In the genomic region with DNA sequence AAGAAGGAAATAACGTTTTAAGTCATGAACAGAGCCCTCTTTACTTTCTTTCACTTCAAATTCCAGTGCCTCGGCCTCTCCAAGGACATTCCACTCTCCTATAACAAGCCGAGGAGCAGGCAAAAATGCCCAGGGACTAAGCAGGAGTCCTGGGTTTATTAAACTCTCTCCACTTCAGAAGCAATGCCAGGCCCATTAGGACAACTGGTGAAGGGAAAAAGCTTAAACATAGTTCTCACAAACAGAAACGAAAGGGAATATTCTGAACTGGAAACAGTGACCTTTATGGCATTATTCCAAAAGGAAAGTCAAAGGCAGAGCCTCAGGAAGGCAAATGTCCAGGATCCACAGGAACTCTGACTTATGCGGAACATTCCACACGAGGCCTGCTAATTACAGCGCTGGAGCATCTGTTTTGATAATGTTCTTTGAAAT, we compare ENCODE assay signal across 10 cellular contexts. TPM values are rescaled to one million over a fixed set of nuclear protein-coding genes. Genes with fewer than 3 reads are reported as not detected.
DNase-seq lines count a peak whose midpoint lies in the region; ATAC-seq, FAIRE-seq and TF ChIP-seq lines count a peak whose summit lies in the region.
"Had no signal": no experiment of that assay in that cellular context is flagged by ENCODE, and none has a peak within 500 bp of the region (broad histone marks: within the 10 kb centered on the region; RNA-seq: fewer than 3 reads in every experiment).

No MANE protein-coding gene starts in this region.

- H4K20me1 ChIP-seq in astrocyte (ENCODE audit: insufficient read depth, low read length): no peaks in the 10 kb centered on the region

- no peak for FAIRE-seq in astrocyte (lab: Jason Lieb, UNC)

- no peak overlapping the region for H3K4me3 Mint-ChIP-seq in astrocyte (ENCODE audit: unreplicated experiment)

- peaks cover 9% of the 10 kb centered on the region for H3K4me1 Mint-ChIP-seq in astrocyte (ENCODE audit: low read depth, unreplicated experiment)

- peak overlapping the region; percentile 32 for H2AFZ ChIP-seq in astrocyte (ENCODE audit: low read depth, low read length)

- H3K4me3 ChIP-seq in astrocyte (ENCODE audit: insufficient read depth, low read depth, low read length) (no peak overlapping the region), fibroblast of villous mesenchyme (ENCODE audit: low read depth, low read length) (no peak overlapping the region), muscle layer of colon (ENCODE audit: low read depth in 1 of 2, low read length in 2 of 2) (peak overlapping the region in 1 of 2 donors; percentile 15), tibial artery (peak overlapping the region; percentile 11 to 14)
- H3K4me3 ChIP-seq: SJCRH30 had no signal

- no peak overlapping the region for H3K9ac ChIP-seq in astrocyte (ENCODE audit: low read length)
- H3K9ac ChIP-seq in muscle layer of colon (ENCODE audit: low read length): no peak overlapping the region

- H3K79me2 ChIP-seq in astrocyte (ENCODE audit: insufficient read depth, low read length): no peaks in the 10 kb centered on the region

- no peaks in the 10 kb centered on the region for H3K4me1 ChIP-seq in astrocyte (ENCODE audit: insufficient read depth, low read length)
- H3K4me1 ChIP-seq in muscle layer of colon (ENCODE audit: insufficient read depth, low read length): peaks cover 49% of the 10 kb centered on the region
- H3K4me1 ChIP-seq in tibial artery: peaks cover 0 to 45% (median 28%) of the 10 kb centered on the region in 4 donors
- H3K4me1 ChIP-seq: SJCRH30 had no signal

- H3K27ac Mint-ChIP-seq in astrocyte (ENCODE audit: unreplicated experiment): no peak overlapping the region

- TF ChIP-seq CTCF in astrocyte (IDR thresholded peaks at IDR 0.05; ENCODE audit: insufficient read depth, low read depth, low read length): no peak
- TF ChIP-seq CTCF in fibroblast of villous mesenchyme (IDR thresholded peaks at IDR 0.05; ENCODE audit: insufficient read depth, low read depth, low read length): no peak
- TF ChIP-seq CTCF in tibial artery (IDR thresholded peaks at IDR 0.05): no peak

- H3K27ac ChIP-seq in astrocyte (ENCODE audit: low read depth, low read length) (no peak overlapping the region), muscle layer of colon (ENCODE audit: low read depth, low read length) (peak overlapping the region; percentile 45), tibial artery (peak overlapping the region; percentile 76 to 83)
- H3K27ac ChIP-seq: SJCRH30 had no signal

- H3K36me3 ChIP-seq in astrocyte (ENCODE audit: insufficient read depth, low read length) (no peaks in the 10 kb centered on the region), muscle layer of colon (ENCODE audit: insufficient read depth, low read length) (no peaks in the 10 kb centered on the region), tibial artery (no peaks in the 10 kb centered on the region)
- H3K36me3 ChIP-seq: SJCRH30 had no signal

- H3K27me3 ChIP-seq in astrocyte (ENCODE audit: insufficient read depth, low read length) (no peaks in the 10 kb centered on the region), muscle layer of colon (ENCODE audit: control insufficient read depth in 1 of 2, insufficient read depth in 2 of 2, low read length in 2 of 2) (no peaks in the 10 kb centered on the region), tibial artery (no peaks in the 10 kb centered on the region)
- H3K27me3 ChIP-seq: SJCRH30 had no signal

- H3K36me3 Mint-ChIP-seq in astrocyte (ENCODE audit: low read depth, unreplicated experiment): no peaks in the 10 kb centered on the region

- H3K9me3 Mint-ChIP-seq in astrocyte (ENCODE audit: unreplicated experiment): no peaks in the 10 kb centered on the region

- intact Hi-C loops in tibial artery (cut with DNase I; ENCODE audit: low total_unique reads): loop anchor here (2.0 to 10.0 kb wide), 3 partner anchors 107 to 459 kb away; partner anchors contain the start of genes ITM2B and RB1

- H3K4me2 ChIP-seq in astrocyte (ENCODE audit: low read length): no peak overlapping the region

- no peaks in the 10 kb centered on the region for H3K27me3 Mint-ChIP-seq in astrocyte (ENCODE audit: low read depth, unreplicated experiment)

- DNase-seq in astrocyte (ENCODE audit: low read depth): peak; percentile 58
- DNase-seq in fibroblast of villous mesenchyme (ENCODE audit: low read depth): peak; percentile 87
- DNase-seq in tibial artery: peak in 1 of 2 donors; percentile 37
- DNase-seq in ureter (ENCODE audit: low spot score): no peak
- DNase-seq in DMS153 (lab: John Stamatoyannopoulos, UW): no peak
- DNase-seq: effector memory CD4-positive, alpha-beta T cell; EL had no signal

- H3K9me3 ChIP-seq in astrocyte (ENCODE audit: insufficient read depth, low read depth, low read length) (no peaks in the 10 kb centered on the region), muscle layer of colon (ENCODE audit: low read length) (no peaks in the 10 kb centered on the region), tibial artery (no peaks in the 10 kb centered on the region)
- H3K9me3 ChIP-seq: SJCRH30 had no signal

- no peak for ATAC-seq in GM21737 (IDR thresholded peaks at IDR 0.05; ENCODE audit: unreplicated experiment)

RNA-seq across cellular contexts. Expression of gene MED4, which starts 30.9 kb away (rescaled TPM):
- total RNA-seq in astrocyte: 37.5 and 38.7 TPM in 2 replicates
- total RNA-seq in fibroblast of villous mesenchyme: 21.6 and 27.2 TPM in 2 replicates
- total RNA-seq in ureter: 61.5 TPM

Comparison
In these comparisons a context has a peak if more than half of its experiments do, and no peak if none do; other contexts are left out.
1. DNase-seq: peak in astrocyte (single experiment) and fibroblast of villous mesenchyme (single experiment); none in ureter (single experiment) and DMS153 (single experiment).
2. H3K4me3 ChIP-seq: peak in tibial artery (2 of 2); none in astrocyte (single experiment) and fibroblast of villous mesenchyme (single experiment).